ENCODE assay signal across 31 cellular contexts in genomic region chr2:159773876-159774275, GRCh38. TPM values are rescaled to one million over a fixed set of nuclear protein-coding genes. Genes with fewer than 3 reads are reported as not detected.
DNase-seq lines count a peak whose midpoint lies in the region; ATAC-seq, FAIRE-seq and TF ChIP-seq lines count a peak whose summit lies in the region.
"Had no signal": no experiment of that assay in that cellular context is flagged by ENCODE, and none has a peak within 500 bp of the region (broad histone marks: within the 10 kb centered on the region; RNA-seq: fewer than 3 reads in every experiment).

No MANE protein-coding gene starts in this region.

- intact Hi-C loops in head of caudate nucleus (cut with DNase I): no loop called here

- peaks cover 5% of the 10 kb centered on the region for H3K36me3 Mint-ChIP-seq in central memory CD8-positive, alpha-beta T cell (ENCODE audit: insufficient read depth)
- H3K36me3 Mint-ChIP-seq in mesothelial cell of epicardium: peaks cover 11% of the 10 kb centered on the region

- no peaks in the 10 kb centered on the region for H3K27me3 Mint-ChIP-seq in central memory CD8-positive, alpha-beta T cell
- H3K27me3 Mint-ChIP-seq in mesothelial cell of epicardium (ENCODE audit: low read depth): no peaks in the 10 kb centered on the region
- H3K27me3 Mint-ChIP-seq: activated CD4-positive, alpha-beta T cell treated with anti-CD3 and anti-CD28 coated beads for 36 hours; activated CD8-positive, alpha-beta T cell treated with anti-CD3 and anti-CD28 coated beads for 36 hours; activated T-helper 17 cell treated with anti-CD3 and anti-CD28 coated beads, Interleukin-2, amount 50 U/mL, for 72 hours; dendritic cell treated with granulocyte-macrophage colony-stimulating factor and Interleukin-4, amounts not matched to agents 40 ng/mL and 50 ng/mL, for 4 days had no signal

- H3K27me3 ChIP-seq in ACC112 (ENCODE audit: insufficient read depth, low read length): no peaks in the 10 kb centered on the region
- H3K27me3 ChIP-seq: esophagus squamous epithelium, neural progenitor cell, right lobe of liver, transverse colon had no signal

- H3K79me2 ChIP-seq in ACC112 (ENCODE audit: control insufficient read depth, insufficient read depth, low read length, unreplicated experiment): no peaks in the 10 kb centered on the region

- H2AFZ ChIP-seq in ACC112 (ENCODE audit: low read length, unreplicated experiment): no peak overlapping the region
- H2AFZ ChIP-seq: neural progenitor cell had no signal

- H3K4me1 ChIP-seq in ACC112 (ENCODE audit: control insufficient read depth, insufficient read depth, low read length, unreplicated experiment): peaks cover 20% of the 10 kb centered on the region
- H3K4me1 ChIP-seq: neural progenitor cell, right lobe of liver, transverse colon had no signal

- no peak overlapping the region for H3K4me3 Mint-ChIP-seq in central memory CD8-positive, alpha-beta T cell
- H3K4me3 Mint-ChIP-seq in mesothelial cell of epicardium: no peak overlapping the region
- H3K4me3 Mint-ChIP-seq: activated CD4-positive, alpha-beta T cell treated with anti-CD3 and anti-CD28 coated beads for 36 hours; activated CD8-positive, alpha-beta T cell treated with anti-CD3 and anti-CD28 coated beads for 36 hours; activated T-helper 17 cell treated with anti-CD3 and anti-CD28 coated beads, Interleukin-2, amount 50 U/mL, for 72 hours; dendritic cell treated with granulocyte-macrophage colony-stimulating factor and Interleukin-4, amounts not matched to agents 40 ng/mL and 50 ng/mL, for 4 days; neural progenitor cell had no signal

- no peak for TF ChIP-seq CTCF in mesothelial cell of epicardium (IDR thresholded peaks at IDR 0.05; ENCODE audit: unreplicated experiment)

- peak; percentile 45 for FAIRE-seq in H54 (lab: Jason Lieb, UNC)
- FAIRE-seq: bronchial epithelial cell, frontal cortex, GM12891 had no signal

- H3K36me3 ChIP-seq in ACC112 (ENCODE audit: insufficient read depth, low read length): peaks cover 7% of the 10 kb centered on the region
- H3K36me3 ChIP-seq: neural progenitor cell, transverse colon had no signal

- peaks cover 5% of the 10 kb centered on the region for H3K4me1 Mint-ChIP-seq in central memory CD8-positive, alpha-beta T cell
- H3K4me1 Mint-ChIP-seq in mesothelial cell of epicardium: no peaks in the 10 kb centered on the region
- H3K4me1 Mint-ChIP-seq: activated CD4-positive, alpha-beta T cell treated with anti-CD3 and anti-CD28 coated beads for 36 hours; neural progenitor cell had no signal

- no peak for TF ChIP-seq POLR2A in H54 (IDR thresholded peaks at IDR 0.05; ENCODE audit: low read depth, low read length)

- no peaks in the 10 kb centered on the region for H3K9me3 Mint-ChIP-seq in central memory CD8-positive, alpha-beta T cell
- no peaks in the 10 kb centered on the region for H3K9me3 Mint-ChIP-seq in mesothelial cell of epicardium
- H3K9me3 Mint-ChIP-seq: activated CD8-positive, alpha-beta T cell treated with anti-CD3 and anti-CD28 coated beads for 36 hours; activated T-helper 17 cell treated with anti-CD3 and anti-CD28 coated beads, Interleukin-2, amount 50 U/mL, for 72 hours; dendritic cell treated with granulocyte-macrophage colony-stimulating factor and Interleukin-4, amounts not matched to agents 40 ng/mL and 50 ng/mL, for 4 days; neural progenitor cell had no signal

- DNase-seq in H54 (ENCODE audit: insufficient read length, low spot score): no peak
- DNase-seq in central memory CD8-positive, alpha-beta T cell (ENCODE audit: low spot score in 2 of 2): no peak
- DNase-seq in mesothelial cell of epicardium (ENCODE audit: low spot score in 2 of 2, unreplicated experiment in 2 of 2): no peak
- DNase-seq in activated CD4-positive, CD25-positive, alpha-beta regulatory T cell (lab: John Stamatoyannopoulos, UW): no peak
- DNase-seq in EL: no peak
- DNase-seq in head of caudate nucleus: no peak
- DNase-seq: activated CD4-positive, alpha-beta T cell treated with anti-CD3 and anti-CD28 coated beads for 36 hours; activated CD8-positive, alpha-beta memory T cell treated with anti-CD3 and anti-CD28 coated beads, Interleukin-2, amount 50 U/mL, for 48 hours; activated CD8-positive, alpha-beta T cell treated with anti-CD3 and anti-CD28 coated beads for 36 hours; activated naive CD4-positive, alpha-beta T cell treated with anti-CD3 and anti-CD28 coated beads, Interleukin-2, amount 50 U/mL, for 16 hours; anterior cingulate cortex; DMS 273 treated with DMSO at 0.1 percent for 48 hours; esophagus squamous epithelium; kidney glomerular epithelial cell; NCI-H1417; NCI-H345; right lobe of liver; stimulated activated CD4-positive, alpha-beta T cell treated with anti-CD3 and anti-CD28 coated beads, Interleukin-12 subunit alpha, Interleukin-12 subunit beta, amount 100 ng/mL, for 4 hours; stimulated activated CD4-positive, alpha-beta T cell treated with anti-CD3 and anti-CD28 coated beads, Interleukin-4, amount 100 ng/mL, for 1 hour; transverse colon had no signal

- H3K27ac Mint-ChIP-seq in central memory CD8-positive, alpha-beta T cell (ENCODE audit: low read depth): peak overlapping the region; percentile 39
- peak overlapping the region; percentile 33 for H3K27ac Mint-ChIP-seq in mesothelial cell of epicardium
- H3K27ac Mint-ChIP-seq: activated CD4-positive, alpha-beta T cell treated with anti-CD3 and anti-CD28 coated beads for 36 hours; activated CD8-positive, alpha-beta T cell treated with anti-CD3 and anti-CD28 coated beads for 36 hours; activated T-helper 17 cell treated with anti-CD3 and anti-CD28 coated beads, Interleukin-2, amount 50 U/mL, for 72 hours; dendritic cell treated with granulocyte-macrophage colony-stimulating factor and Interleukin-4, amounts not matched to agents 40 ng/mL and 50 ng/mL, for 4 days; neural progenitor cell had no signal

- no peak for ATAC-seq in central memory CD8-positive, alpha-beta T cell (replicated peaks; ENCODE audit: extremely low read depth, poor library complexity, severe bottlenecking)
- ATAC-seq in HG03342 (IDR thresholded peaks at IDR 0.05; ENCODE audit: unreplicated experiment): no peak
- ATAC-seq: activated CD4-positive, alpha-beta T cell treated with anti-CD3 and anti-CD28 coated beads for 36 hours; activated CD8-positive, alpha-beta T cell treated with anti-CD3 and anti-CD28 coated beads for 36 hours had no signal

- H3K4me3 ChIP-seq in ACC112 (ENCODE audit: low read depth, low read length): no peak overlapping the region
- H3K4me3 ChIP-seq: esophagus squamous epithelium, HAP-1, lung, neural progenitor cell, right lobe of liver, transverse colon had no signal

- peak overlapping the region; percentile 72 for H3K27ac ChIP-seq in ACC112 (ENCODE audit: low read depth, low read length)
- H3K27ac ChIP-seq: esophagus squamous epithelium, HL-60, neural progenitor cell, right lobe of liver, transverse colon had no signal

RNA-seq across cellular contexts. Expression of gene CD302, which starts 24.1 kb away (rescaled TPM):
- 2.9 to 3.1 TPM (median 2.9 TPM) in 3 replicates for total RNA-seq in mesothelial cell of epicardium
